In genomic region chr10:123888751-123889150, GRCh38 we compare ENCODE assay signal across 1 cellular context.
TF ChIP-seq lines count a peak whose summit lies in the region.

No MANE protein-coding gene starts in this region.

TF ChIP-seq in HepG2, 621 proteins besides CTCF, POLR2A, EP300 and RAD21 (continued from another document):
- TF ChIP-seq, protein P1, sequence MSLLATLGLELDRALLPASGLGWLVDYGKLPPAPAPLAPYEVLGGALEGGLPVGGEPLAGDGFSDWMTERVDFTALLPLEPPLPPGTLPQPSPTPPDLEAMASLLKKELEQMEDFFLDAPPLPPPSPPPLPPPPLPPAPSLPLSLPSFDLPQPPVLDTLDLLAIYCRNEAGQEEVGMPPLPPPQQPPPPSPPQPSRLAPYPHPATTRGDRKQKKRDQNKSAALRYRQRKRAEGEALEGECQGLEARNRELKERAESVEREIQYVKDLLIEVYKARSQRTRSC (CRISPR knock-in tag; IDR thresholded peaks at IDR 0.05; ENCODE audit: low read depth): no peak
- TF ChIP-seq NCOA2 (CRISPR knock-in tag; IDR thresholded peaks at IDR 0.05) (no peak), ZNF615 (CRISPR knock-in tag; IDR thresholded peaks at IDR 0.05; ENCODE audit: borderline replicate concordance) (no peak), PAWR (CRISPR knock-in tag; IDR thresholded peaks at IDR 0.05; ENCODE audit: borderline replicate concordance) (no peak), MXD1 (CRISPR knock-in tag; IDR thresholded peaks at IDR 0.05) (no peak), ZKSCAN8 (CRISPR knock-in tag; IDR thresholded peaks at IDR 0.05; ENCODE audit: borderline replicate concordance) (no peak)
